In genomic region chr4:183286590-183287308, GRCh38 we compare ENCODE assay signal across 21 cellular contexts. TPM values are rescaled to one million over a fixed set of nuclear protein-coding genes. Genes with fewer than 3 reads are reported as not detected.
DNase-seq lines count a peak whose midpoint lies in the region; ATAC-seq and TF ChIP-seq lines count a peak whose summit lies in the region.
"Had no signal": no experiment of that assay in that cellular context is flagged by ENCODE, and none has a peak within 500 bp of the region (broad histone marks: within the 10 kb centered on the region; RNA-seq: fewer than 3 reads in every experiment).

No MANE protein-coding gene starts in this region.

- intact Hi-C loops in left lung (cut with DNase I) (no loop called here), uterus (cut with DNase I; ENCODE audit: low total_unique reads) (no loop called here)

- H3K27me3 ChIP-seq in left lung: no peaks in the 10 kb centered on the region
- no peaks in the 10 kb centered on the region for H3K27me3 ChIP-seq in uterus

- H3K4me3 ChIP-seq in left lung (no peak overlapping the region), uterus (no peak overlapping the region)
- H3K4me3 ChIP-seq: left ventricle myocardium inferior, psoas muscle had no signal

- H3K36me3 ChIP-seq in left lung (peaks cover 0 to 66% of the 10 kb centered on the region in 2 donors), uterus (no peaks in the 10 kb centered on the region)

- DNase-seq in left lung (no peak), erythroblast (lab: John Stamatoyannopoulos, UW) (no peak), cerebellar cortex (ENCODE audit: low spot score) (no peak), hepatic stellate cell (ENCODE audit: low spot score) (no peak), uterus (no peak)
- DNase-seq: activated CD4-positive, alpha-beta T cell treated with anti-CD3 and anti-CD28 coated beads, Interleukin-2, amount 50 U/mL, for 48 hours; COR-L47; endodermal cell; left ventricle myocardium inferior; MV-4-11; naive B cell; NCI-H2081 treated with DMSO at 0.1 percent for 48 hours; NCI-H69; psoas muscle; stimulated activated CD4-positive, alpha-beta T cell treated with anti-CD3 and anti-CD28 coated beads, Interleukin-12 subunit alpha, Interleukin-12 subunit beta, amount 100 ng/mL, for 4 hours; stimulated activated naive CD8-positive, alpha-beta T cell treated with anti-CD3 and anti-CD28 coated beads, Interleukin-15, amount 100 ng/mL, for 72 hours had no signal

- peak overlapping the region in 1 of 2 donors; percentile 54 for H3K27ac ChIP-seq in left lung
- no peak overlapping the region for H3K27ac ChIP-seq in uterus
- H3K27ac ChIP-seq: left ventricle myocardium inferior, psoas muscle had no signal

- no peak for TF ChIP-seq CTCF in left lung (IDR thresholded peaks at IDR 0.05)
- no peak for TF ChIP-seq CTCF in uterus (IDR thresholded peaks at IDR 0.05)

- TF ChIP-seq POLR2A in erythroblast (IDR thresholded peaks at IDR 0.05; ENCODE audit: low read length) (no peak), uterus (IDR thresholded peaks at IDR 0.05) (no peak)

- ATAC-seq in GM18861 (IDR thresholded peaks at IDR 0.05; ENCODE audit: unreplicated experiment): peak; percentile 18
- peak; percentile 20 for ATAC-seq in GM21619 (IDR thresholded peaks at IDR 0.05; ENCODE audit: unreplicated experiment)
- peak; percentile 26 for ATAC-seq in HG03159 (IDR thresholded peaks at IDR 0.05; ENCODE audit: unreplicated experiment)
- ATAC-seq in left lung: peak; percentile 52
- ATAC-seq: psoas muscle; stimulated activated naive CD8-positive, alpha-beta T cell treated with anti-CD3 and anti-CD28 coated beads, Interleukin-15, amount 100 ng/mL, for 72 hours had no signal

- H3K4me1 ChIP-seq in left lung (no peaks in the 10 kb centered on the region), uterus (no peaks in the 10 kb centered on the region)
- H3K4me1 ChIP-seq: left ventricle myocardium inferior, psoas muscle had no signal

- H3K9me3 ChIP-seq in left lung: no peaks in the 10 kb centered on the region
- no peaks in the 10 kb centered on the region for H3K9me3 ChIP-seq in uterus
- H3K9me3 ChIP-seq: left ventricle myocardium inferior, psoas muscle had no signal

RNA-seq across cellular contexts. Expression of gene CLDN22, which starts 33.3 kb away (rescaled TPM):
- not detected for total RNA-seq in left lung
- total RNA-seq in uterus: 1 to 10 TPM in 2 of 4 donors, not detected in 2; 1.0 to 3.5 TPM
- total RNA-seq: G401, left ventricle myocardium inferior, psoas muscle had no signal

RNA-seq across cellular contexts. Expression of gene CLDN24, which starts 35.5 kb away (rescaled TPM):
- not detected for total RNA-seq in left lung
- total RNA-seq in uterus: not detected
- total RNA-seq: endodermal cell, fibroblast of villous mesenchyme, G401, left ventricle myocardium inferior, psoas muscle had no signal
